Comparison of ENCODE assay signal across 12 cellular contexts in genomic region chr2:69545477-69545932, GRCh38.
DNase-seq lines count a peak whose midpoint lies in the region; ATAC-seq and TF ChIP-seq lines count a peak whose summit lies in the region.
"Had no signal": no experiment of that assay in that cellular context is flagged by ENCODE, and none has a peak within 500 bp of the region (broad histone marks: within the 10 kb centered on the region; RNA-seq: fewer than 3 reads in every experiment).

No MANE protein-coding gene starts in this region.

- intact Hi-C loops in activated CD4-positive, alpha-beta T cell treated with anti-CD3 and anti-CD28 coated beads for 36 hours (cut with DNase I, micrococcal nuclease), result no loop called here
- intact Hi-C loops in Calu3 (cut with micrococcal nuclease; ENCODE audit: unreplicated experiment), result no loop called here

- H3K4me1 Mint-ChIP-seq in activated CD4-positive, alpha-beta T cell treated with anti-CD3 and anti-CD28 coated beads for 36 hours, result peaks cover 38% of the 10 kb centered on the region
- H3K4me1 Mint-ChIP-seq in immature natural killer cell, result peaks cover 41 to 61% of the 10 kb centered on the region in 2 donors
- peaks cover 8% of the 10 kb centered on the region for H3K4me1 Mint-ChIP-seq in Calu3 (ENCODE audit: low read depth, unreplicated experiment)
- H3K4me1 Mint-ChIP-seq: activated naive CD4-positive, alpha-beta T cell treated with anti-CD3 and anti-CD28 coated beads, Interleukin-2, amount 10 ng/mL, durations not matched to agents 7 days and 5 days had no signal

- peaks cover 42% of the 10 kb centered on the region for H3K36me3 Mint-ChIP-seq in activated CD4-positive, alpha-beta T cell treated with anti-CD3 and anti-CD28 coated beads for 36 hours (ENCODE audit: low read depth)
- H3K36me3 Mint-ChIP-seq in immature natural killer cell (peaks cover 4 to 5% (median 4%) of the 10 kb centered on the region in 3 donors), Calu3 (ENCODE audit: insufficient read depth, unreplicated experiment) (no peaks in the 10 kb centered on the region)

- no peak for TF ChIP-seq CTCF in Calu3 (IDR thresholded peaks at IDR 0.05; ENCODE audit: unreplicated experiment)

- peak overlapping the region; percentile 40 for H3K27ac Mint-ChIP-seq in activated CD4-positive, alpha-beta T cell treated with anti-CD3 and anti-CD28 coated beads for 36 hours
- H3K27ac Mint-ChIP-seq in immature natural killer cell, result peak overlapping the region in 4 of 6 donors; percentile 9 to 68 (median 37)
- H3K27ac Mint-ChIP-seq in Calu3 (ENCODE audit: unreplicated experiment), result no peak overlapping the region
- H3K27ac Mint-ChIP-seq: activated naive CD4-positive, alpha-beta T cell treated with anti-CD3 and anti-CD28 coated beads, Interleukin-2, amount 10 ng/mL, durations not matched to agents 7 days and 5 days had no signal

- no peak for DNase-seq in activated CD4-positive, alpha-beta T cell treated with anti-CD3 and anti-CD28 coated beads for 36 hours
- DNase-seq in activated CD4-positive, alpha-beta T cell treated with anti-CD3 and anti-CD28 coated beads for 1 hour, result no peak
- DNase-seq in immature natural killer cell (no peak), Calu3 (no peak), RPMI8226 (no peak), NCI-H1092 treated with DMSO at 0.1 percent for 48 hours (lab: John Stamatoyannopoulos, UW) (no peak)
- DNase-seq: activated naive CD4-positive, alpha-beta T cell treated with anti-CD3 and anti-CD28 coated beads, Interleukin-2, amount 10 ng/mL, durations not matched to agents 7 days and 5 days; effector memory CD4-positive, alpha-beta T cell; HCEC 1CT; mesenchymal stem cell had no signal

- no peaks in the 10 kb centered on the region for H3K27me3 Mint-ChIP-seq in activated CD4-positive, alpha-beta T cell treated with anti-CD3 and anti-CD28 coated beads for 36 hours
- H3K27me3 Mint-ChIP-seq in immature natural killer cell (ENCODE audit: low read depth in 3 of 3) (peaks cover 0 to 3% (median 0%) of the 10 kb centered on the region in 3 donors), Calu3 (ENCODE audit: unreplicated experiment) (no peaks in the 10 kb centered on the region)
- H3K27me3 Mint-ChIP-seq: activated naive CD4-positive, alpha-beta T cell treated with anti-CD3 and anti-CD28 coated beads, Interleukin-2, amount 10 ng/mL, durations not matched to agents 7 days and 5 days had no signal

- H3K4me3 Mint-ChIP-seq in activated CD4-positive, alpha-beta T cell treated with anti-CD3 and anti-CD28 coated beads for 36 hours, result no peak overlapping the region
- H3K4me3 Mint-ChIP-seq in immature natural killer cell (no peak overlapping the region), Calu3 (ENCODE audit: low read depth, unreplicated experiment) (no peak overlapping the region)
- H3K4me3 Mint-ChIP-seq: activated naive CD4-positive, alpha-beta T cell treated with anti-CD3 and anti-CD28 coated beads, Interleukin-2, amount 10 ng/mL, durations not matched to agents 7 days and 5 days had no signal

- no peak for ATAC-seq in activated CD4-positive, alpha-beta T cell treated with anti-CD3 and anti-CD28 coated beads for 36 hours
- ATAC-seq in GM19035 (IDR thresholded peaks at IDR 0.05; ENCODE audit: unreplicated experiment) (peak; percentile 70), HG03097 (IDR thresholded peaks at IDR 0.05; ENCODE audit: low FRiP score, unreplicated experiment) (peak; percentile 55)

- no peaks in the 10 kb centered on the region for H3K9me3 Mint-ChIP-seq in activated CD4-positive, alpha-beta T cell treated with anti-CD3 and anti-CD28 coated beads for 36 hours (ENCODE audit: low read depth)
- H3K9me3 Mint-ChIP-seq in immature natural killer cell (no peaks in the 10 kb centered on the region), Calu3 (ENCODE audit: low read depth, unreplicated experiment) (peaks cover 4% of the 10 kb centered on the region)

- CTCF ChIA-PET in activated CD4-positive, alpha-beta T cell treated with anti-CD3 and anti-CD28 coated beads for 36 hours (lab: Charles Lee), result interaction anchor here (0.6 to 1.7 kb wide), 5 partner anchors 9 to 169 kb away, joined by 3 to 7 read pairs (median 4); no protein-coding TSS in a partner anchor
- CTCF ChIA-PET in Calu3 (lab: Charles Lee), result interaction anchor here (1.1 kb wide), 1 partner anchor 9 kb away, joined by 3 read pairs; no protein-coding TSS in a partner anchor

- BruUV-seq in Calu3 (replicated peaks; lab: Mats Ljungman, UMichigan), result no TSS peak

- POLR2A ChIA-PET in activated CD4-positive, alpha-beta T cell treated with anti-CD3 and anti-CD28 coated beads for 36 hours (lab: Charles Lee), result interaction anchor here (0.6 kb wide), 1 partner anchor 19 kb away, joined by 3 read pairs; no protein-coding TSS in a partner anchor
